ENCODE assay signal across 7 cellular contexts in the genomic region with DNA sequence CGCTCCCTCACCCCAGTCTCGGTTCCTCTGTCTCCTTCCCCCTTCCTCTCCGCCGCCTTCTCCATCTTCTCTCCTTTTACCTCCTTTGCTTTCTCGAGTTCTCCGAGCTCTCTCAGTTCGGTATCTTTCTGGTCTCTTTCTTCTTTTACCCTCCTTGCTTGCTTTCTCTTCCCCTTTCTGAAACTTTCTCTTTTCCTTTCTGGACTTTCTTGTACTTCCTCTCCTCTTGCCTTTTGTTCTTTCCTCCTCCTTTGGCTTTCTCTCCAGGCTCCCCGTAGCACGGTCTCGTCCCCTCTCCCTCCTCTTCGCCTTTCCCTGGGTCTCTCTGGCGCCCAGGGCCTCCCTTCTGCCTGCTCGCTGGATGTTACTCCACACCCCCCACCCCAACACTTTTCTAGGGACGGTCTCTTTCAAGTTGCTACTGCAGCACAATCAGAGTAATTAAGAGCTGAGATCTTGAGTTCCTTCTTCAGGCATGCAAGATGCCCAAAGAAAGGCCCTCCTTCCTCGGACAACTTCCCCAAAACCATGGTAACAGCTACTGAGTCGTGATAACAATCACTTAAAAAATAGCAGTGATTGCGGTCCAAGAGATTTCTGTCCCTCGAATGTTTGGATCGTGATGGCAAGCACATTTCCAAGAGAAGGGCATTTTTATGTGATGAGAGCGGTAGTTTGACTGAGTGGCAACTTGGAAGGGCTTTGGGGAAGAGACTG. TPM values are rescaled to one million over a fixed set of nuclear protein-coding genes. Genes with fewer than 3 reads are reported as not detected.
DNase-seq lines count a peak whose midpoint lies in the region; ATAC-seq and TF ChIP-seq lines count a peak whose summit lies in the region.

No MANE protein-coding gene starts in this region.

- H3K36me3 Mint-ChIP-seq in GM23338 (ENCODE audit: low read depth) (no peaks in the 10 kb centered on the region; the same call in 1 of the 3 replicates), T-helper 17 cell (ENCODE audit: low read depth) (peaks cover 5% of the 10 kb centered on the region)
- peaks cover 0 to 3% of the 10 kb centered on the region in 2 donors for H3K36me3 Mint-ChIP-seq in stimulated activated naive B cell treated with anti-CD40 and anti-IgM and Interleukin-4, amounts not matched to agents 10 μg/mL and 1 μg/mL and 100 μg/mL, for 72 hours

- H3K9me3 Mint-ChIP-seq in GM23338 = peaks cover 4% of the 10 kb centered on the region
- peaks cover 0 to 3% of the 10 kb centered on the region in 2 donors for H3K9me3 Mint-ChIP-seq in stimulated activated naive B cell treated with anti-CD40 and anti-IgM and Interleukin-4, amounts not matched to agents 10 μg/mL and 1 μg/mL and 100 μg/mL, for 72 hours

- peak overlapping the region; percentile 98 for H3K4me2 ChIP-seq in GM23338
- peak overlapping the region; percentile 97 for H3K4me2 ChIP-seq in hepatocyte

- H3K36me3 ChIP-seq in GM23338 (ENCODE audit: insufficient read depth) (no peaks in the 10 kb centered on the region), hepatocyte (replicated peaks; ENCODE audit: insufficient read depth, low read depth) (no peaks in the 10 kb centered on the region)

- H3K27me3 ChIP-seq in GM23338 (ENCODE audit: insufficient read depth) (peaks cover 80% of the 10 kb centered on the region), hepatocyte (peaks cover 43% of the 10 kb centered on the region)

- H3K9me2 ChIP-seq in GM23338 (ENCODE audit: insufficient read depth) = 0 out of 2 replicates have a peak, but pooled peaks cover 4% of the 10 kb centered on the region
- no peaks in the 10 kb centered on the region for H3K9me2 ChIP-seq in hepatocyte (replicated peaks; ENCODE audit: insufficient read depth)

- peaks cover 25% of the 10 kb centered on the region for H3K4me1 ChIP-seq in GM23338 (ENCODE audit: insufficient read depth)
- peaks cover 12% of the 10 kb centered on the region for H3K4me1 ChIP-seq in hepatocyte (ENCODE audit: insufficient read depth)

- 11% methylated on average over 19 of the region's 20 CpGs for WGBS in hepatocyte (ENCODE audit: low lambda C conversion rate, missing lambda C conversion rate)

- H3K27ac ChIP-seq in GM23338 (ENCODE audit: low read depth) = no peak overlapping the region
- H3K27ac ChIP-seq in hepatocyte = peak overlapping the region; percentile 81

- H3K27ac Mint-ChIP-seq in GM23338 (no peak overlapping the region), T-helper 17 cell (peak overlapping the region; percentile 1)
- peak overlapping the region; percentile 90 for H3K27ac Mint-ChIP-seq in stimulated activated naive B cell treated with anti-CD40 and anti-IgM and Interleukin-4, amounts not matched to agents 10 μg/mL and 1 μg/mL and 100 μg/mL, for 72 hours

- no peaks in the 10 kb centered on the region for H3F3A ChIP-seq in GM23338 (replicated peaks; ENCODE audit: low read depth)

- H3K4me3 ChIP-seq in GM23338 (peak overlapping the region; percentile 83), hepatocyte (peak overlapping the region; percentile 75)

- peaks cover 36% of the 10 kb centered on the region for H3K4me1 Mint-ChIP-seq in GM23338
- peaks cover 9% of the 10 kb centered on the region for H3K4me1 Mint-ChIP-seq in T-helper 17 cell
- H3K4me1 Mint-ChIP-seq in stimulated activated naive B cell treated with anti-CD40 and anti-IgM and Interleukin-4, amounts not matched to agents 10 μg/mL and 1 μg/mL and 100 μg/mL, for 72 hours = peaks cover 26 to 35% of the 10 kb centered on the region in 2 donors

- DNase-seq in GM23338 (ENCODE audit: low spot score) (peak; percentile 61), T-helper 17 cell (no peak), hepatocyte (ENCODE audit: low spot score) (no peak), NCI-H2171 (lab: John Stamatoyannopoulos, UW) (no peak), activated gamma-delta T cell treated with Interleukin-2 at 50 U/mL for 16 hours (no peak)
- no peak for DNase-seq in stimulated activated naive B cell treated with anti-CD40 and anti-IgM and Interleukin-4, amounts not matched to agents 10 μg/mL and 1 μg/mL and 100 μg/mL, for 72 hours

- TF ChIP-seq CTCF in GM23338 (conservative IDR thresholded peaks at IDR 0.05; ENCODE audit: low read depth in 2 of 2) (no peak), hepatocyte (IDR thresholded peaks at IDR 0.05; ENCODE audit: poor library complexity) (no peak)

- H4K20me1 ChIP-seq in GM23338 (replicated peaks; ENCODE audit: insufficient read depth) (no peaks in the 10 kb centered on the region), hepatocyte (ENCODE audit: insufficient read depth, poor library complexity, severe bottlenecking) (peaks cover 3% of the 10 kb centered on the region)

- no peaks in the 10 kb centered on the region for H3K79me2 ChIP-seq in GM23338 (replicated peaks; ENCODE audit: insufficient read depth)
- H3K79me2 ChIP-seq in hepatocyte = peaks cover 18% of the 10 kb centered on the region

- peaks cover 44% of the 10 kb centered on the region for H3K27me3 Mint-ChIP-seq in GM23338 (ENCODE audit: insufficient read depth, low read depth, poor library complexity)
- H3K27me3 Mint-ChIP-seq in T-helper 17 cell = peaks cover 46% of the 10 kb centered on the region
- H3K27me3 Mint-ChIP-seq in stimulated activated naive B cell treated with anti-CD40 and anti-IgM and Interleukin-4, amounts not matched to agents 10 μg/mL and 1 μg/mL and 100 μg/mL, for 72 hours = peaks cover 43 to 67% of the 10 kb centered on the region in 2 donors

- no peak for ATAC-seq in GM23338
- no peak for ATAC-seq in T-helper 17 cell
- ATAC-seq in stimulated activated naive B cell treated with anti-CD40 and anti-IgM and Interleukin-4, amounts not matched to agents 10 μg/mL and 1 μg/mL and 100 μg/mL, for 72 hours (replicated peaks) = peak; percentile 6 to 25
- ATAC-seq in HG02870 (IDR thresholded peaks at IDR 0.05; ENCODE audit: unreplicated experiment) = no peak

- H2AFZ ChIP-seq in GM23338 = peak overlapping the region; percentile 100
- H2AFZ ChIP-seq in hepatocyte = peak overlapping the region; percentile 84

- H3K9me3 ChIP-seq in T-helper 17 cell (ENCODE audit: control insufficient read depth, low read length, poor library complexity, severe bottlenecking) = no peaks in the 10 kb centered on the region
- H3K9me3 ChIP-seq in hepatocyte (ENCODE audit: low read depth) = no peaks in the 10 kb centered on the region

- H3K4me3 Mint-ChIP-seq in GM23338 = peak overlapping the region; percentile 91
- H3K4me3 Mint-ChIP-seq in T-helper 17 cell = peak overlapping the region; percentile 74
- peak overlapping the region; percentile 67 to 78 for H3K4me3 Mint-ChIP-seq in stimulated activated naive B cell treated with anti-CD40 and anti-IgM and Interleukin-4, amounts not matched to agents 10 μg/mL and 1 μg/mL and 100 μg/mL, for 72 hours

TF ChIP-seq in GM23338, 12 proteins besides CTCF, POLR2A, EP300 and RAD21:
- TF ChIP-seq POLR2AphosphoS5 (IDR thresholded peaks at IDR 0.05; ENCODE audit: low read depth) (no peak), ZNF114 (CRISPR knock-in tag; IDR thresholded peaks at IDR 0.05) (no peak), ZNF331 (CRISPR knock-in tag; IDR thresholded peaks at IDR 0.05; ENCODE audit: low read depth) (no peak), REST (IDR thresholded peaks at IDR 0.05; ENCODE audit: unreplicated experiment) (no peak), EZH2 (IDR thresholded peaks at IDR 0.05; ENCODE audit: low read depth, unreplicated experiment) (peak; percentile 43), STAT1 (IDR thresholded peaks at IDR 0.05; ENCODE audit: unreplicated experiment) (no peak)

RNA-seq across cellular contexts. Expression of gene TENM4, which starts 0.5 kb away (rescaled TPM):
- 2.5 and 7.3 TPM in 2 replicates for total RNA-seq in GM23338 (2014; rRNA removed; shearing (Covaris generic))
- polyA plus RNA-seq in GM23338 (2016; fragmentation: Nextera tagmentation; extraction: Ambion mirVana) = 5.0 and 7.3 TPM in 2 replicates
- total RNA-seq in T-helper 17 cell = under 1 TPM; 0.31 to 0.97 TPM
- 10.8 and 18.4 TPM in 2 replicates for total RNA-seq in hepatocyte
- polyA plus RNA-seq in hepatocyte = 17.8 and 18.7 TPM in 2 replicates

Comparison
In these comparisons a context has a peak if more than half of its experiments do, and no peak if none do; other contexts are left out.
1. ATAC-seq: peak in stimulated activated naive B cell treated with anti-CD40 and anti-IgM and Interleukin-4, amounts not matched to agents 10 μg/mL and 1 μg/mL and 100 μg/mL, for 72 hours (2 of 2); none in GM23338 (single experiment), T-helper 17 cell (single experiment) and HG02870 (single experiment).
2. Peak in every context shown above with its lines, with median percentiles within 50 percentile points of each other: H3K4me3 Mint-ChIP-seq.